Comparison of ENCODE assay signal across 24 cellular contexts in genomic region chr2:105962221-105962620, GRCh38.
"Had no signal": no experiment of that assay in that cellular context is flagged by ENCODE, and none has a peak within 500 bp of the region (broad histone marks: within the 10 kb centered on the region; RNA-seq: fewer than 3 reads in every experiment).

No MANE protein-coding gene starts in this region.

- H3K9me3 Mint-ChIP-seq: immature natural killer cell; stimulated activated effector memory CD8-positive, alpha-beta T cell treated with anti-CD3 and anti-CD28 coated beads, Interleukin-12 subunit alpha, Interleukin-12 subunit beta, amount 100 ng/mL, for 72 hours had no signal

- H3K4me3 Mint-ChIP-seq: immature natural killer cell; naive thymus-derived CD8-positive, alpha-beta T cell; stimulated activated effector memory CD8-positive, alpha-beta T cell treated with anti-CD3 and anti-CD28 coated beads, Interleukin-12 subunit alpha, Interleukin-12 subunit beta, amount 100 ng/mL, for 72 hours; type B pancreatic cell had no signal

- H3K36me3 Mint-ChIP-seq: immature natural killer cell; naive thymus-derived CD8-positive, alpha-beta T cell; stimulated activated effector memory CD8-positive, alpha-beta T cell treated with anti-CD3 and anti-CD28 coated beads, Interleukin-12 subunit alpha, Interleukin-12 subunit beta, amount 100 ng/mL, for 72 hours; type B pancreatic cell had no signal

- H3K27ac Mint-ChIP-seq: immature natural killer cell; stimulated activated effector memory CD8-positive, alpha-beta T cell treated with anti-CD3 and anti-CD28 coated beads, Interleukin-12 subunit alpha, Interleukin-12 subunit beta, amount 100 ng/mL, for 72 hours; type B pancreatic cell had no signal

- H3K27ac ChIP-seq: dorsolateral prefrontal cortex, epithelial cell of prostate, esophagus muscularis mucosa, gastrocnemius medialis, heart right ventricle, left ventricle myocardium inferior, lower lobe of right lung, pancreas, suprapubic skin, thyroid gland had no signal

- H3K4me1 ChIP-seq: esophagus muscularis mucosa, gastrocnemius medialis, heart right ventricle, left ventricle myocardium inferior, lower lobe of right lung, pancreas, suprapubic skin, thyroid gland had no signal

- H3K4me2 ChIP-seq: smooth muscle cell had no signal

- H3K27me3 ChIP-seq: dorsolateral prefrontal cortex, esophagus muscularis mucosa, gastrocnemius medialis, heart right ventricle, pancreas, suprapubic skin, thyroid gland had no signal

- H3K9me3 ChIP-seq: esophagus muscularis mucosa, gastrocnemius medialis, heart right ventricle, lower lobe of right lung, pancreas, suprapubic skin, thyroid gland had no signal

- H3K27me3 Mint-ChIP-seq: naive thymus-derived CD8-positive, alpha-beta T cell; type B pancreatic cell had no signal

- H3K4me1 Mint-ChIP-seq: immature natural killer cell; stimulated activated effector memory CD8-positive, alpha-beta T cell treated with anti-CD3 and anti-CD28 coated beads, Interleukin-12 subunit alpha, Interleukin-12 subunit beta, amount 100 ng/mL, for 72 hours had no signal

- H3K4me3 ChIP-seq: dorsolateral prefrontal cortex, esophagus muscularis mucosa, gastrocnemius medialis, heart right ventricle, left ventricle myocardium inferior, lower lobe of right lung, pancreas, smooth muscle cell, suprapubic skin, thyroid gland had no signal

- DNase-seq: cortex of kidney; dorsolateral prefrontal cortex; effector memory CD4-positive, alpha-beta T cell; gastrocnemius medialis; heart right ventricle; hypothalamus; immature natural killer cell; left ventricle myocardium inferior; lower lobe of right lung; mesenchymal stem cell; naive thymus-derived CD8-positive, alpha-beta T cell; occipital lobe; pancreas; right cardiac atrium; stimulated activated CD4-positive, alpha-beta T cell treated with anti-CD3 and anti-CD28 coated beads, Interleukin-4, amount 100 ng/mL, for 1 hour; stimulated activated CD8-positive, alpha-beta memory T cell treated with anti-CD3 and anti-CD28 coated beads, Interleukin-4, amount 100 ng/mL, for 48 hours; stimulated activated naive CD8-positive, alpha-beta T cell treated with anti-CD3 and anti-CD28 coated beads, Interleukin-15, Interleukin-2, amounts not matched to agents 100 U/mL and 50 U/mL, for 24 hours; thyroid gland had no signal

- H3K36me3 ChIP-seq: esophagus muscularis mucosa, gastrocnemius medialis, heart right ventricle, left ventricle myocardium inferior, lower lobe of right lung, pancreas, suprapubic skin, thyroid gland had no signal
